In the genomic region with DNA sequence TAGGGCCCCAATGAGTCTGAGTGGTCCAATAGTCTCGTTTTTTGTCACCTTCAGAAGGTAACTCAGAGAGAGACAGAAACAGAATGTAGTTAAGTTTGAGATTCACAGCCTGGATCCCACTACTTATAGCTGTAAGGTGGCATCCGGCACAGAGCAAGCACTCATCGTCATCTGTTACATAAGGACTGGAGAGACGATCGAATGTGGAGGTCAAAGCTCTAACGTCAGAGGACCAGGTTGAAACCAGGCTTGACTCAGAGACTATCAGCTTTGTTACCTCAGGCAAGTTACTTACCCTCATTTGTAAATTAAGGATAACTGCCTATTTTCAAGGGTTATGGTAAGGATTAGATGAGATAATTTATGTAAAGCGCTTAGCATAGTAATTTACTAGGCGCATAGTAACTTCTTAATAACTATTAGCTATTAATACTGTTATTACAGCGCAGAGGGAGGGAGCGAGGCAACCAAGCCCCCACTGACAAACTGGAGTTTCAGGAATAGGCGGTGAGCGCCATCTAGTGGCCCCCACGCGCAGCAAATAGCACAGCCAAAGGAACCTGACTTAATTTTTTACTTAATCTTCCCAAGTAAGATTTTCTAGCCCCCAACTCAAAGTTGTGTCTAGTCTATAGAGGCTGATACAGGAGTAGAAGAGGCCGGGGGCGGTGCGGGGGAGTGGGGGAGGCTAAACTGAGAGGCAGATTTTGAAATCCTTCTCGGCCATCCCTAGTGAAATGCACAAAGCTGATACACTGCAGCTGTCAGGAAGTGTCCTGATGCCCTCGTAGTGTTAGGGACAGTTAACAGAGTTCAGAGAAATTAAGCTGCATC, we compare ENCODE assay signal across 1 cellular context.
TF ChIP-seq lines count a peak whose summit lies in the region.

No MANE protein-coding gene starts in this region.

TF ChIP-seq in endothelial cell of umbilical vein, 7 proteins besides CTCF, POLR2A, EP300 and RAD21:
- no peak for TF ChIP-seq POLR2AphosphoS5 (IDR thresholded peaks at IDR 0.05; ENCODE audit: insufficient read depth, low read depth, low read length)
- TF ChIP-seq EZH2 (IDR thresholded peaks at IDR 0.05; ENCODE audit: borderline replicate concordance, low read depth, low read length, severe bottlenecking): peak; percentile 30
